ENCODE assay signal across 17 cellular contexts in genomic region chr14:100609331-100609870, GRCh38. TPM values are rescaled to one million over a fixed set of nuclear protein-coding genes. Genes with fewer than 3 reads are reported as not detected.
A peak's percentile ranks its signal among the peaks of the same experiment; 100 is the strongest.
DNase-seq lines count a peak whose midpoint lies in the region; ATAC-seq and TF ChIP-seq lines count a peak whose summit lies in the region.
"Had no signal": no experiment of that assay in that cellular context is flagged by ENCODE, and none has a peak within 500 bp of the region (broad histone marks: within the 10 kb centered on the region; RNA-seq: fewer than 3 reads in every experiment).

No MANE protein-coding gene starts in this region.

- H3K4me3 ChIP-seq in endodermal cell (ENCODE audit: low read length) = no peak overlapping the region
- no peak overlapping the region for H3K4me3 ChIP-seq in Caco-2 (ENCODE audit: low read depth, low read length)

- TF ChIP-seq CTCF in natural killer cell (IDR thresholded peaks at IDR 0.05) = no peak
- no peak for TF ChIP-seq CTCF in endodermal cell (conservative IDR thresholded peaks at IDR 0.05)
- TF ChIP-seq CTCF in Caco-2 (IDR thresholded peaks at IDR 0.05; ENCODE audit: insufficient read depth in 1 of 2, low read depth in 1 of 2, low read length in 1 of 2, severe bottlenecking in 1 of 2, unreplicated experiment in 1 of 2) = no peak
- no peak for TF ChIP-seq CTCF in HFFc6 (IDR thresholded peaks at IDR 0.05)

- H3K9me3 ChIP-seq in endodermal cell (ENCODE audit: control insufficient read depth, low read length) = no peaks in the 10 kb centered on the region
- H3K9me3 ChIP-seq in Caco-2 = no peaks in the 10 kb centered on the region

- H3K4me1 Mint-ChIP-seq in natural killer cell treated with Interleukin-12 subunit alpha and Interleukin-12 subunit beta and Interleukin-15 and Interleukin-18, amount 100 ng/mL, for 72 hours (ENCODE audit: low read depth in 2 of 2) = no peaks in the 10 kb centered on the region
- H3K4me1 Mint-ChIP-seq in natural killer cell (no peaks in the 10 kb centered on the region), endodermal cell (no peaks in the 10 kb centered on the region), Caco-2 (ENCODE audit: low read depth, unreplicated experiment) (no peaks in the 10 kb centered on the region), HFFc6 (ENCODE audit: low read depth) (no peaks in the 10 kb centered on the region)

- H3K27me3 Mint-ChIP-seq in natural killer cell treated with Interleukin-12 subunit alpha and Interleukin-12 subunit beta and Interleukin-15 and Interleukin-18, amount 100 ng/mL, for 72 hours = peaks cover 0 to 7% of the 10 kb centered on the region in 2 donors
- H3K27me3 Mint-ChIP-seq in natural killer cell (ENCODE audit: low read depth in 2 of 2) (peaks cover 0 to 17% of the 10 kb centered on the region in 2 donors), endodermal cell (ENCODE audit: insufficient read depth) (peaks cover 4% of the 10 kb centered on the region), Caco-2 (ENCODE audit: insufficient read depth, unreplicated experiment) (peaks cover 2% of the 10 kb centered on the region), HFFc6 (ENCODE audit: insufficient read depth) (peaks cover 30% of the 10 kb centered on the region)

- no peak overlapping the region for H3K9ac ChIP-seq in endodermal cell (ENCODE audit: extremely low read depth, low read length, poor library complexity, severe bottlenecking)

- BruUV-seq in Caco-2 (replicated peaks; lab: Mats Ljungman, UMichigan) = no TSS peak

- H3K27ac Mint-ChIP-seq in natural killer cell treated with Interleukin-12 subunit alpha and Interleukin-12 subunit beta and Interleukin-15 and Interleukin-18, amount 100 ng/mL, for 72 hours = no peak overlapping the region
- H3K27ac Mint-ChIP-seq in natural killer cell = no peak overlapping the region
- H3K27ac Mint-ChIP-seq in endodermal cell = no peak overlapping the region
- H3K27ac Mint-ChIP-seq in Caco-2 (ENCODE audit: unreplicated experiment) = no peak overlapping the region
- no peak overlapping the region for H3K27ac Mint-ChIP-seq in HFFc6
- H3K27ac Mint-ChIP-seq: CD4-positive, alpha-beta T cell had no signal

- CTCF ChIA-PET in Caco-2 (lab: Charles Lee) = no interaction called here

- intact Hi-C loops in natural killer cell (cut with micrococcal nuclease) = no loop called here
- intact Hi-C loops in posterior vena cava (cut with DNase I) = no loop called here
- intact Hi-C loops in Caco-2 (cut with micrococcal nuclease; ENCODE audit: unreplicated experiment) = no loop called here

- DNase-seq in natural killer cell treated with Interleukin-12 subunit alpha and Interleukin-12 subunit beta and Interleukin-15 and Interleukin-18, amount 100 ng/mL, for 72 hours (ENCODE audit: low spot score) = peak; percentile 44
- DNase-seq in natural killer cell (no peak), endodermal cell (peak; percentile 33), posterior vena cava (ENCODE audit: low spot score) (peak; percentile 64), Caco-2 (no peak), HFFc6 (no peak)
- DNase-seq: Calu3, DMS53, IMR-90, NCI-H1105, NCI-H1694 treated with DMSO at 0.1 percent for 48 hours, NCI-H2107, NCI-H2227 treated with DMSO at 0.1 percent for 48 hours, NCI-H524 had no signal

- no peaks in the 10 kb centered on the region for H3K27me3 ChIP-seq in endodermal cell (ENCODE audit: control insufficient read depth, insufficient read depth, low read length, poor library complexity, severe bottlenecking)
- no peaks in the 10 kb centered on the region for H3K27me3 ChIP-seq in Caco-2 (replicated peaks; ENCODE audit: control insufficient read depth, insufficient read depth, low read length)

- ATAC-seq in natural killer cell treated with Interleukin-12 subunit alpha and Interleukin-12 subunit beta and Interleukin-15 and Interleukin-18, amount 100 ng/mL, for 72 hours = peak in 1 of 2 donors; percentile 7
- ATAC-seq in natural killer cell = no peak
- no peak for ATAC-seq in HG03280 (IDR thresholded peaks at IDR 0.05; ENCODE audit: unreplicated experiment)

- H3K4me3 Mint-ChIP-seq in natural killer cell treated with Interleukin-12 subunit alpha and Interleukin-12 subunit beta and Interleukin-15 and Interleukin-18, amount 100 ng/mL, for 72 hours = no peak overlapping the region
- no peak overlapping the region for H3K4me3 Mint-ChIP-seq in natural killer cell
- H3K4me3 Mint-ChIP-seq in endodermal cell = no peak overlapping the region
- no peak overlapping the region for H3K4me3 Mint-ChIP-seq in Caco-2 (ENCODE audit: unreplicated experiment)
- H3K4me3 Mint-ChIP-seq in HFFc6 = no peak overlapping the region
- H3K4me3 Mint-ChIP-seq: CD4-positive, alpha-beta T cell had no signal

- H3K36me3 ChIP-seq in endodermal cell (ENCODE audit: control insufficient read depth, insufficient read depth, low read length) = no peaks in the 10 kb centered on the region
- no peaks in the 10 kb centered on the region for H3K36me3 ChIP-seq in Caco-2 (ENCODE audit: control insufficient read depth, insufficient read depth, low read length)

- POLR2A ChIA-PET in Caco-2 (lab: Charles Lee) = no interaction called here

- no peak overlapping the region for H3K27ac ChIP-seq in endodermal cell (ENCODE audit: low read depth, low read length)

- no peaks in the 10 kb centered on the region for H3K36me3 Mint-ChIP-seq in natural killer cell treated with Interleukin-12 subunit alpha and Interleukin-12 subunit beta and Interleukin-15 and Interleukin-18, amount 100 ng/mL, for 72 hours
- H3K36me3 Mint-ChIP-seq in natural killer cell (no peaks in the 10 kb centered on the region), endodermal cell (ENCODE audit: low read depth) (no peaks in the 10 kb centered on the region), Caco-2 (ENCODE audit: insufficient read depth, unreplicated experiment) (no peaks in the 10 kb centered on the region), HFFc6 (ENCODE audit: low read depth) (no peaks in the 10 kb centered on the region)

- H3K9me3 Mint-ChIP-seq in natural killer cell treated with Interleukin-12 subunit alpha and Interleukin-12 subunit beta and Interleukin-15 and Interleukin-18, amount 100 ng/mL, for 72 hours = no peaks in the 10 kb centered on the region
- no peaks in the 10 kb centered on the region for H3K9me3 Mint-ChIP-seq in natural killer cell
- no peaks in the 10 kb centered on the region for H3K9me3 Mint-ChIP-seq in endodermal cell
- H3K9me3 Mint-ChIP-seq in Caco-2 (ENCODE audit: unreplicated experiment) = no peaks in the 10 kb centered on the region
- no peaks in the 10 kb centered on the region; the same call in 1 of the 2 replicates for H3K9me3 Mint-ChIP-seq in HFFc6
- H3K9me3 Mint-ChIP-seq: CD4-positive, alpha-beta T cell had no signal

- H3K4me1 ChIP-seq in endodermal cell (ENCODE audit: control insufficient read depth, insufficient read depth, low read length) (no peaks in the 10 kb centered on the region), Caco-2 (no peaks in the 10 kb centered on the region)

- 93 to 94% methylated on average over 5 to 14 of the region's 14 CpGs for WGBS in endodermal cell (ENCODE audit: insufficient coverage in 1 of 2, insufficient read length in 1 of 2), 2 experiments

RNA-seq across cellular contexts. Expression of gene BEGAIN, which starts 22.2 kb away (rescaled TPM):
- total RNA-seq in natural killer cell treated with Interleukin-12 subunit alpha and Interleukin-12 subunit beta and Interleukin-15 and Interleukin-18, amount 100 ng/mL, for 72 hours = not detected
- total RNA-seq in natural killer cell = 1 to 10 TPM in 1 of 3 donors, under 1 TPM in 1, not detected in 1; 0.11 to 1.3 TPM
- total RNA-seq in endodermal cell = 1 to 10 TPM in 1 of 2 donors, under 1 TPM in 1; 0.91 to 1.3 TPM
- 1.4 TPM for polyA plus RNA-seq in endodermal cell (2013, experiment 1 of 2)
- 1.1 TPM for polyA plus RNA-seq in endodermal cell (2013, experiment 2 of 2)
- total RNA-seq in posterior vena cava = 1 to 10 TPM in 1 of 2 donors, under 1 TPM in 1; 0.56 to 1.2 TPM
- 0.54 TPM in 1 of 2 replicates, not detected in the other for total RNA-seq in Caco-2 (2022)
- total RNA-seq in HFFc6 (2021; fragmentation: NEBNext Ultra II Directional; extraction: Animal tissue kit (Norgen Biotek cat#: 25700)) = under 1 TPM in 5 of 6 experiments, not detected in 1; 0.05 to 0.20 (median 0.14) TPM
- total RNA-seq: LHCN-M2 had no signal

Comparison
In these comparisons a context has a peak if more than half of its experiments do, and no peak if none do; other contexts are left out.
1. DNase-seq: peak in natural killer cell treated with Interleukin-12 subunit alpha and Interleukin-12 subunit beta and Interleukin-15 and Interleukin-18, amount 100 ng/mL, for 72 hours (single experiment), endodermal cell (single experiment) and posterior vena cava (single experiment); none in natural killer cell (single experiment), Caco-2 (0 of 2) and HFFc6 (single experiment).